In genomic region chr11:66288866-66289547, GRCh38 we compare ENCODE assay signal across 8 cellular contexts. TPM values are rescaled to one million over a fixed set of nuclear protein-coding genes. Genes with fewer than 3 reads are reported as not detected.
DNase-seq lines count a peak whose midpoint lies in the region; ATAC-seq, FAIRE-seq and TF ChIP-seq lines count a peak whose summit lies in the region.

A gene with protein sequence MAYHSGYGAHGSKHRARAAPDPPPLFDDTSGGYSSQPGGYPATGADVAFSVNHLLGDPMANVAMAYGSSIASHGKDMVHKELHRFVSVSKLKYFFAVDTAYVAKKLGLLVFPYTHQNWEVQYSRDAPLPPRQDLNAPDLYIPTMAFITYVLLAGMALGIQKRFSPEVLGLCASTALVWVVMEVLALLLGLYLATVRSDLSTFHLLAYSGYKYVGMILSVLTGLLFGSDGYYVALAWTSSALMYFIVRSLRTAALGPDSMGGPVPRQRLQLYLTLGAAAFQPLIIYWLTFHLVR (minus strand): TSS chr11:66289143. CDS start chr11:66288985, 158 bp downstream.

- H3K27me3 Mint-ChIP-seq in T-helper 2 cell treated with Interferon-gamma antibody and Interleukin-4, amounts not matched to agents 5 μg/mL and 100 μg/mL, for 36 hours (ENCODE audit: low read depth) = peaks cover 32% of the 10 kb centered on the region

- H3K4me3 Mint-ChIP-seq in T-helper 2 cell treated with Interferon-gamma antibody and Interleukin-4, amounts not matched to agents 5 μg/mL and 100 μg/mL, for 36 hours = peak within 1 kb of the TSS; percentile 92

- DNase-seq in NCI-H1930 (lab: John Stamatoyannopoulos, UW) = peak; percentile 97 to 99
- peak; percentile 99 for DNase-seq in T-helper 2 cell treated with Interferon-gamma antibody and Interleukin-4, amounts not matched to agents 5 μg/mL and 100 μg/mL, for 36 hours (ENCODE audit: low spot score)
- DNase-seq in ascending aorta (ENCODE audit: low spot score in 2 of 2) = peak; percentile 98 to 99
- peak; percentile 100 for DNase-seq in right atrium auricular region (ENCODE audit: low spot score)
- DNase-seq in psoas muscle = peak; percentile 99 to 100
- DNase-seq in urothelium cell line (ENCODE audit: low spot score) = peak; percentile 100

- H3K36me3 Mint-ChIP-seq in T-helper 2 cell treated with Interferon-gamma antibody and Interleukin-4, amounts not matched to agents 5 μg/mL and 100 μg/mL, for 36 hours (ENCODE audit: low read depth) = peaks cover 3% of the 10 kb centered on the region

- H3K9me3 ChIP-seq in ascending aorta = no peaks in the 10 kb centered on the region
- H3K9me3 ChIP-seq in right atrium auricular region = no peaks in the 10 kb centered on the region
- H3K9me3 ChIP-seq in psoas muscle = no peaks in the 10 kb centered on the region

- H3K4me1 ChIP-seq in ascending aorta (peaks cover 8 to 22% of the 10 kb centered on the region in 2 donors), right atrium auricular region (peaks cover 0 to 47% of the 10 kb centered on the region in 2 donors), psoas muscle (peaks cover 16% of the 10 kb centered on the region)

- WGBS in psoas muscle, 3 donors = 0 to 1% (median 1%) methylated on average over 45 to 74 of the region's 74 CpGs

- intact Hi-C loops in ascending aorta (cut with DNase I) (loop anchor here (1.0 to 2.0 kb wide), 3 partner anchors 21 to 132 kb away; partner anchors contain the start of genes NPAS4 and RAB1B), psoas muscle (cut with DNase I) (no loop called here)

- peak within 1 kb of the TSS; percentile 72 to 74 for H3K4me3 ChIP-seq in ascending aorta
- peak within 1 kb of the TSS; percentile 67 to 90 for H3K4me3 ChIP-seq in right atrium auricular region
- H3K4me3 ChIP-seq in psoas muscle = peak within 1 kb of the TSS; percentile 96

- peaks cover 16% of the 10 kb centered on the region for H3K4me1 Mint-ChIP-seq in T-helper 2 cell treated with Interferon-gamma antibody and Interleukin-4, amounts not matched to agents 5 μg/mL and 100 μg/mL, for 36 hours (ENCODE audit: low read depth)

- no peaks in the 10 kb centered on the region for H3K9me3 Mint-ChIP-seq in T-helper 2 cell treated with Interferon-gamma antibody and Interleukin-4, amounts not matched to agents 5 μg/mL and 100 μg/mL, for 36 hours

- FAIRE-seq in urothelium cell line (lab: Jason Lieb, UNC) = peak; percentile 98

- peak within 1 kb of the TSS; percentile 94 for H3K27ac ChIP-seq in ascending aorta
- peak within 1 kb of the TSS; percentile 92 to 96 for H3K27ac ChIP-seq in right atrium auricular region
- peak within 1 kb of the TSS; percentile 95 for H3K27ac ChIP-seq in psoas muscle

- H3K27me3 ChIP-seq in ascending aorta (peaks cover 8% of the 10 kb centered on the region), right atrium auricular region (peaks cover 0 to 11% of the 10 kb centered on the region in 2 donors), psoas muscle (ENCODE audit: insufficient read depth in 3 of 3, low read length in 2 of 3) (peaks cover 0 to 23% (median 11%) of the 10 kb centered on the region in 3 donors)

- H3K36me3 ChIP-seq in ascending aorta = peaks cover 0 to 16% of the 10 kb centered on the region in 2 donors
- peaks cover 8% of the 10 kb centered on the region for H3K36me3 ChIP-seq in right atrium auricular region
- H3K36me3 ChIP-seq in psoas muscle (ENCODE audit: insufficient read depth in 1 of 2, low read depth in 1 of 2) = peaks cover 6 to 31% of the 10 kb centered on the region in 2 donors

- TF ChIP-seq CTCF in ascending aorta (IDR thresholded peaks at IDR 0.05) (no peak), right atrium auricular region (IDR thresholded peaks at IDR 0.05) (no peak), psoas muscle (IDR thresholded peaks at IDR 0.05) (no peak)

- ATAC-seq in GM18502 (IDR thresholded peaks at IDR 0.05; ENCODE audit: poor library complexity, unreplicated experiment) (peak; percentile 87), HG02970 (IDR thresholded peaks at IDR 0.05; ENCODE audit: low FRiP score, unreplicated experiment) (peak; percentile 91), psoas muscle (peak; percentile 95 to 97 (median 97))

- peak within 1 kb of the TSS; percentile 92 for H3K27ac Mint-ChIP-seq in T-helper 2 cell treated with Interferon-gamma antibody and Interleukin-4, amounts not matched to agents 5 μg/mL and 100 μg/mL, for 36 hours

RNA-seq across cellular contexts. Expression of the gene that starts here (rescaled TPM):
- total RNA-seq in ascending aorta (161 TPM), right atrium auricular region (100 to 1,000 TPM in 1 of 2 donors, 10 to 100 TPM in 1; 68.1 to 100 TPM), psoas muscle (10 to 100 TPM; 70.1 to 90.4 (median 78.6) TPM)
- 100 to 1,000 TPM in 1 of 3 donors, 10 to 100 TPM in 2; 87.4 to 161 (median 96.1) TPM for polyA plus RNA-seq in psoas muscle

Comparison
In these comparisons a context has a peak if more than half of its experiments do, and no peak if none do; other contexts are left out.
1. Peak in every context shown above with its lines: DNase-seq, ATAC-seq, H3K4me3 ChIP-seq and H3K27ac ChIP-seq.